ENCODE assay signal across 22 cellular contexts in genomic region chr14:90467501-90467900, GRCh38.
DNase-seq lines count a peak whose midpoint lies in the region; ATAC-seq, FAIRE-seq and TF ChIP-seq lines count a peak whose summit lies in the region.
"Had no signal": no experiment of that assay in that cellular context is flagged by ENCODE, and none has a peak within 500 bp of the region (broad histone marks: within the 10 kb centered on the region; RNA-seq: fewer than 3 reads in every experiment).

No MANE protein-coding gene starts in this region.

- TF ChIP-seq EP300 in stomach (IDR thresholded peaks at IDR 0.05) = no peak

- peak; percentile 83 to 89 for DNase-seq in NCI-H524 (lab: John Stamatoyannopoulos, UW)
- peak; percentile 19 for DNase-seq in NCI-H82 treated with DMSO at 0.1 percent for 48 hours (lab: John Stamatoyannopoulos, UW; ENCODE audit: unreplicated experiment)
- no peak for DNase-seq in kidney
- peak; percentile 21 for DNase-seq in osteocyte (ENCODE audit: extremely low spot score, unreplicated experiment)
- no peak for DNase-seq in stomach
- DNase-seq in T-helper 2 cell treated with Interferon-gamma antibody and Interleukin-4, amounts not matched to agents 5 μg/mL and 100 μg/mL, for 36 hours (ENCODE audit: low spot score) = no peak
- DNase-seq: AML-193; Caco-2; CD4-positive, alpha-beta T cell; DMS153; DMS79; GDM1; H7; HFFc6 had no signal

- no peaks in the 10 kb centered on the region for H3K27me3 ChIP-seq in stomach

- no peaks in the 10 kb centered on the region for H3K4me1 Mint-ChIP-seq in osteocyte (ENCODE audit: unreplicated experiment)
- no peaks in the 10 kb centered on the region for H3K4me1 Mint-ChIP-seq in T-helper 2 cell treated with Interferon-gamma antibody and Interleukin-4, amounts not matched to agents 5 μg/mL and 100 μg/mL, for 36 hours (ENCODE audit: low read depth)
- H3K4me1 Mint-ChIP-seq: GM23338 had no signal

- H3K4me3 ChIP-seq in kidney (ENCODE audit: low read length in 2 of 2) (no peak overlapping the region), stomach (no peak overlapping the region)
- H3K4me3 ChIP-seq: A549, GM23338 had no signal

- H3K27ac ChIP-seq in kidney (ENCODE audit: low read depth in 2 of 2, low read length in 2 of 2) = peak overlapping the region in 1 of 2 donors; percentile 35
- no peak overlapping the region for H3K27ac ChIP-seq in stomach
- H3K27ac ChIP-seq: 22Rv1, A549, C4-2B had no signal

- H3K9ac ChIP-seq in kidney (ENCODE audit: low read length in 2 of 2) = no peak overlapping the region

- no peaks in the 10 kb centered on the region for H3K36me3 Mint-ChIP-seq in osteocyte (ENCODE audit: unreplicated experiment)
- H3K36me3 Mint-ChIP-seq in T-helper 2 cell treated with Interferon-gamma antibody and Interleukin-4, amounts not matched to agents 5 μg/mL and 100 μg/mL, for 36 hours (ENCODE audit: low read depth) = no peaks in the 10 kb centered on the region

- H3K4me1 ChIP-seq in kidney (ENCODE audit: control insufficient read depth in 1 of 2, insufficient read depth in 1 of 2, low read depth in 1 of 2, low read length in 2 of 2) (peaks cover 0 to 8% of the 10 kb centered on the region in 2 donors), stomach (no peaks in the 10 kb centered on the region)
- H3K4me1 ChIP-seq: A549, Caco-2 had no signal

- TF ChIP-seq CTCF in kidney (IDR thresholded peaks at IDR 0.05; ENCODE audit: borderline replicate concordance, extremely low read depth, insufficient read depth) = no peak
- TF ChIP-seq CTCF in osteocyte (IDR thresholded peaks at IDR 0.05) = no peak
- no peak for TF ChIP-seq CTCF in stomach (IDR thresholded peaks at IDR 0.05)

- FAIRE-seq in kidney (lab: Jason Lieb, UNC) = peak; percentile 90
- FAIRE-seq: A549, GM12892, HepG2 had no signal

- H3K36me3 ChIP-seq in kidney (ENCODE audit: control insufficient read depth in 1 of 2, insufficient read depth in 2 of 2, low read length in 2 of 2) = no peaks in the 10 kb centered on the region
- no peaks in the 10 kb centered on the region for H3K36me3 ChIP-seq in stomach

- H3K4me3 Mint-ChIP-seq in osteocyte (ENCODE audit: unreplicated experiment) = no peak overlapping the region
- no peak overlapping the region for H3K4me3 Mint-ChIP-seq in T-helper 2 cell treated with Interferon-gamma antibody and Interleukin-4, amounts not matched to agents 5 μg/mL and 100 μg/mL, for 36 hours
- H3K4me3 Mint-ChIP-seq: CD4-positive, alpha-beta T cell; GM23338; HFFc6 had no signal

- H3K27me3 Mint-ChIP-seq in osteocyte (ENCODE audit: unreplicated experiment) = peaks cover 34% of the 10 kb centered on the region
- peaks cover 2% of the 10 kb centered on the region for H3K27me3 Mint-ChIP-seq in T-helper 2 cell treated with Interferon-gamma antibody and Interleukin-4, amounts not matched to agents 5 μg/mL and 100 μg/mL, for 36 hours (ENCODE audit: low read depth)

- TF ChIP-seq POLR2A in stomach (IDR thresholded peaks at IDR 0.05) = no peak

- intact Hi-C loops in kidney (cut with DNase I) (no loop called here), stomach (cut with DNase I; ENCODE audit: low total_unique reads) (no loop called here)

- no peak overlapping the region for H3K27ac Mint-ChIP-seq in osteocyte (ENCODE audit: unreplicated experiment)
- H3K27ac Mint-ChIP-seq in T-helper 2 cell treated with Interferon-gamma antibody and Interleukin-4, amounts not matched to agents 5 μg/mL and 100 μg/mL, for 36 hours = no peak overlapping the region
- H3K27ac Mint-ChIP-seq: CD4-positive, alpha-beta T cell; GM23338; HFFc6 had no signal

- peaks cover 20% of the 10 kb centered on the region for H3K9me3 Mint-ChIP-seq in osteocyte (ENCODE audit: unreplicated experiment)
- H3K9me3 Mint-ChIP-seq in T-helper 2 cell treated with Interferon-gamma antibody and Interleukin-4, amounts not matched to agents 5 μg/mL and 100 μg/mL, for 36 hours = peaks cover 4% of the 10 kb centered on the region

- no peak for ATAC-seq in HG02981 (IDR thresholded peaks at IDR 0.05; ENCODE audit: unreplicated experiment)
- ATAC-seq: A549, GM23338, HCT116, HepG2 had no signal

- WGBS in stomach, 5 donors = 68 to 80% (median 77%) methylated on average over 4 of the region's 4 CpGs

- H3K9me3 ChIP-seq in kidney (ENCODE audit: control insufficient read depth in 1 of 2, low read length in 2 of 2) (no peaks in the 10 kb centered on the region), stomach (peaks cover 0 to 11% (median 4%) of the 10 kb centered on the region in 4 donors)
- H3K9me3 ChIP-seq: Caco-2 had no signal

Comparison
In these comparisons a context has a peak if more than half of its experiments do, and no peak if none do; other contexts are left out.
1. DNase-seq: peak in NCI-H524 (2 of 2), NCI-H82 treated with DMSO at 0.1 percent for 48 hours (single experiment) and osteocyte (single experiment); none in kidney (single experiment), stomach (single experiment) and T-helper 2 cell treated with Interferon-gamma antibody and Interleukin-4, amounts not matched to agents 5 μg/mL and 100 μg/mL, for 36 hours (single experiment).